In the genomic region with DNA sequence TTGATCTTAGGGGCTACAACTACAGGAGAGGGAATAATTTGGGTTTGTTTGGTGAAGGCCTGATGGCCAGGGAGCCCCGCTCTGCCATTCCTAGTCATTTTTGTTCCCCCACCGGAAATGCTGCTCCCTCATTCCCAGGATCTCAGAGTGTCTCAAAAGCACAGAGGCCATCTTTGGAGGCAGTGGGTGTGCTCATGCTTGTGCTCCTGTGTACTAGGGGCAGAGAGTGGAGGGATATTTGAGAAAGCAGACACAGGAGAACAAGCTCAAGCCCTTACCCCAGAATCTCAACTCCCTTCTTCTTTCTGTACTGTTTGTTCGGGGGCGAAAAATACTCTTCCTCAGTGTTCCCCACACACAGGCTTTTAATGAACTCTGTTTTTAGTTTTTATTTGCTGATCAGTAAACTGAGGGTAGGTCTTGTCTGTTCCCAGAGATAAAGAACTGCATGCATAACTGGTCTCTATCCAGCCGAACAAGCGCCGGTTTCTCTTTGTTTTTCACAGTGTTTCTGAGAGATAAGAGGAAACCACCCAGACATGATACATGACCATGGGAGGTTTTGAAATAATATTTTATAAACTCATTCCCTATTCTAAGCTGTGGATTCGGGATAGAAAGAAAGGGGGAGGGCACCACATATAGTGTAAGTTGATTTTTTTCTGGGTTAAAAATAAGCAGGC, we compare ENCODE assay signal across 1 cellular context.
TF ChIP-seq lines count a peak whose summit lies in the region.

No MANE protein-coding gene starts in this region.

TF ChIP-seq in endothelial cell of umbilical vein, 7 proteins besides CTCF, POLR2A, EP300 and RAD21:
- no peak for TF ChIP-seq GATA2 (IDR thresholded peaks at IDR 0.05; ENCODE audit: insufficient read depth, insufficient read length, low read depth, low read length)
- no peak for TF ChIP-seq JUN (IDR thresholded peaks at IDR 0.05; ENCODE audit: borderline replicate concordance, insufficient read depth, insufficient read length, low read depth)
- no peak for TF ChIP-seq MYC (IDR thresholded peaks at IDR 0.05; ENCODE audit: low read depth, low read length)
- TF ChIP-seq FOS (IDR thresholded peaks at IDR 0.05; ENCODE audit: borderline replicate concordance, insufficient read depth, low read length), result no peak
- no peak for TF ChIP-seq EZH2 (IDR thresholded peaks at IDR 0.05; ENCODE audit: borderline replicate concordance, low read depth, low read length, severe bottlenecking)
- TF ChIP-seq, protein P1, sequence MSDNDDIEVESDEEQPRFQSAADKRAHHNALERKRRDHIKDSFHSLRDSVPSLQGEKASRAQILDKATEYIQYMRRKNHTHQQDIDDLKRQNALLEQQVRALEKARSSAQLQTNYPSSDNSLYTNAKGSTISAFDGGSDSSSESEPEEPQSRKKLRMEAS (IDR thresholded peaks at IDR 0.05; ENCODE audit: insufficient read depth, insufficient read length), result no peak
- no peak for TF ChIP-seq POLR2AphosphoS5 (IDR thresholded peaks at IDR 0.05; ENCODE audit: insufficient read depth, low read depth, low read length)
